ENCODE assay signal across 25 cellular contexts in the genomic region with DNA sequence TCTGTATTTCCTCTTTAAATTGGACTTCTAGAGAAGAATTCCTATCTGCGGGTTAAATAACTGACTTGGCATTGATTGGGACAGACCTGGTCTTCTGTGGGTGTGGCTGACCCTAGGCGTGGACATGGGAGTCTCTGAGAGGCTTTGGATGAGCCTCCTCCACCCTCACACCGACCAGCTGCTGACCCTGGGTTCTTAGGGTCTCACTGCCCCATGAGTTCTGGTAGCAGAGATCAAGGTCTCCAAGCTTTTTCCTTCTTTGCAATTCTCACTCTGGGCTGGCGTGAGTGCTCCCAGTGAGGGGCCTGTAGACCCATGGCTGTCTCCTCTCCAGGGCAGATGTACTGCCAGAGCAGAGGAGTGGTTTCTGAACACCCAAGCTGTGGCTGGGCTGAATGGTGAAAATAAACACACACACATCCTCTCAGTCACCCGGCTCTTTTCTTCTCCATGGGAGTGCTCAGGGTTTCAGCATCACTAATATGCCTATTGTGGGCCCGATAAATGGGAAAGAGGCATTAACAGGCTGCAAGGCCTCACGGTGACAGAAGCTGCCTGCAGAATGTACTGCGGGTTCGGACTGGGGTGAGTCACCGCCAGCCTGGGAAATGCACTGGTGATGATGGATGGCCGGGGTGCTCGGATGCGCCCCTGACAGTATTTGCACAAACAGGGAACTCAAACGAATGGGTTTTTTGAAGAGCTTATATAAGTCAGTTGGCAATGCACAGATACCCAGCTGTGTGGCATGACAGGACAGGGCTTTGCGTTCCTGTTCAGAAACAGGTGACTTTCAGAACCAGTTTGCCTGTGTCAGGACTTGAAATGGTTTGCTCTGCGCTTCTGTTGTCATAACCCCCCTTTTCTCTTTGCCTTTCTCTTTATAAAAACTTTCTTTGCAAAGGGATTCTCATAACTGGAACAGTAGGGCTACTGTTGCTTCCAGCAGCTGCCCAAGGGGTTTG. TPM values are rescaled to one million over a fixed set of nuclear protein-coding genes. Genes with fewer than 3 reads are reported as not detected.
DNase-seq lines count a peak whose midpoint lies in the region; ATAC-seq, FAIRE-seq and TF ChIP-seq lines count a peak whose summit lies in the region.
"Had no signal": no experiment of that assay in that cellular context is flagged by ENCODE, and none has a peak within 500 bp of the region (broad histone marks: within the 10 kb centered on the region; RNA-seq: fewer than 3 reads in every experiment).

No MANE protein-coding gene starts in this region.

- H4K91ac ChIP-seq in neuronal stem cell (ENCODE audit: low read depth, low read length, poor library complexity): no peak overlapping the region

- no peak overlapping the region for H4K8ac ChIP-seq in neuronal stem cell (ENCODE audit: low read depth, low read length)

- no peak overlapping the region for H2AK5ac ChIP-seq in neuronal stem cell (ENCODE audit: low read depth, low read length)

- no peak overlapping the region for H3K4me2 ChIP-seq in neuronal stem cell (ENCODE audit: insufficient read depth, low read length, poor library complexity, severe bottlenecking)
- H3K4me2 ChIP-seq: A549 had no signal

- no peaks in the 10 kb centered on the region for H3K27me3 ChIP-seq in bronchial epithelial cell (ENCODE audit: control insufficient read depth, insufficient read depth, low read length)
- H3K27me3 ChIP-seq in neuronal stem cell (ENCODE audit: control insufficient read depth in 3 of 3, insufficient read depth in 3 of 3, low read depth in 1 of 3, low read length in 3 of 3): peaks cover 0 to 72% (median 23%) of the 10 kb centered on the region in 3 experiments
- H3K27me3 ChIP-seq in small intestine (ENCODE audit: control insufficient read depth in 2 of 2, insufficient read depth in 2 of 2, low read length in 2 of 2): peaks cover 0 to 2% of the 10 kb centered on the region in 2 donors
- H3K27me3 ChIP-seq: dorsolateral prefrontal cortex had no signal

- H3K4me3 ChIP-seq in bronchial epithelial cell (ENCODE audit: low read depth, low read length): no peak overlapping the region
- no peak overlapping the region for H3K4me3 ChIP-seq in neuronal stem cell (ENCODE audit: low read length in 2 of 2)
- H3K4me3 ChIP-seq in small intestine (ENCODE audit: low read depth in 1 of 2, low read length in 2 of 2): no peak overlapping the region
- H3K4me3 ChIP-seq: A549, cardiac muscle cell, dorsolateral prefrontal cortex, skin epidermis had no signal

- H3K4me1 ChIP-seq in neuronal stem cell (ENCODE audit: control insufficient read depth in 2 of 2, insufficient read depth in 1 of 2, low read depth in 1 of 2, low read length in 2 of 2): peaks cover 0 to 9% of the 10 kb centered on the region in 2 donors
- no peaks in the 10 kb centered on the region for H3K4me1 ChIP-seq in small intestine (ENCODE audit: control insufficient read depth in 2 of 2, insufficient read depth in 1 of 2, low read depth in 1 of 2, low read length in 1 of 2)
- H3K4me1 ChIP-seq: A549 had no signal

- H3K14ac ChIP-seq in neuronal stem cell (ENCODE audit: low read length): no peak overlapping the region

- no peak overlapping the region for H2BK12ac ChIP-seq in neuronal stem cell (ENCODE audit: low read length)

- no peaks in the 10 kb centered on the region for H3K79me1 ChIP-seq in neuronal stem cell (ENCODE audit: low read depth, low read length)

- no peak for ATAC-seq in GM19324 (IDR thresholded peaks at IDR 0.05; ENCODE audit: low FRiP score, unreplicated experiment)
- no peak for ATAC-seq in GM18505 (IDR thresholded peaks at IDR 0.05; ENCODE audit: unreplicated experiment)
- ATAC-seq: A549; activated T-cell treated with anti-CD3 and anti-CD28 coated beads, Interleukin-2, amount 50 U/mL, for 4 hours; HCT116; left colon; natural killer cell had no signal

- no peak for TF ChIP-seq CTCF in bronchial epithelial cell (IDR thresholded peaks at IDR 0.05; ENCODE audit: insufficient read depth, low read length, severe bottlenecking)

- peak overlapping the region; percentile 20 for H3K18ac ChIP-seq in neuronal stem cell (ENCODE audit: low read length)

- no peak overlapping the region for H2BK15ac ChIP-seq in neuronal stem cell (ENCODE audit: low read length)

- H3K9ac ChIP-seq in neuronal stem cell (ENCODE audit: low read depth, low read length, poor library complexity): no peak overlapping the region

- DNase-seq in NCI-H146 (lab: John Stamatoyannopoulos, UW) (peak; percentile 35), NCI-H146 treated with DMSO at 0.1 percent for 48 hours (lab: John Stamatoyannopoulos, UW; ENCODE audit: unreplicated experiment) (no peak), NCI-H345 treated with DMSO at 0.1 percent for 48 hours (lab: John Stamatoyannopoulos, UW; ENCODE audit: unreplicated experiment) (peak; percentile 81), bronchial epithelial cell (ENCODE audit: low read depth) (peak; percentile 56), neuronal stem cell (ENCODE audit: low spot score) (no peak), small intestine (no peak)
- DNase-seq: activated B cell treated with CpG ODN at 0.5 μM for 24 hours; activated CD4-positive, alpha-beta memory T cell treated with anti-CD3 and anti-CD28 coated beads for 36 hours; activated naive CD8-positive, alpha-beta T cell treated with anti-CD3 and anti-CD28 coated beads for 36 hours; activated T-cell treated with anti-CD3 and anti-CD28 coated beads, Interleukin-2, amount 50 U/mL, for 4 hours; GDM1; left colon; MM.1S; natural killer cell; NCI-H1930; NCI-H524; stimulated activated CD4-positive, alpha-beta T cell treated with anti-CD3 and anti-CD28 coated beads, Interleukin-4, amount 100 ng/mL, for 24 hours had no signal

- H3K9me3 ChIP-seq in neuronal stem cell (replicated peaks in 1 of 2; ENCODE audit: control insufficient read depth in 2 of 2, insufficient read depth in 1 of 2, low read depth in 1 of 2, low read length in 2 of 2) (no peaks in the 10 kb centered on the region), small intestine (ENCODE audit: control insufficient read depth, low read depth) (no peaks in the 10 kb centered on the region)

- FAIRE-seq in bronchial epithelial cell (lab: Jason Lieb, UNC): peak; percentile 70
- FAIRE-seq in small intestine (lab: Jason Lieb, UNC): no peak
- FAIRE-seq: A549 had no signal

- no peak overlapping the region for H2AFZ ChIP-seq in neuronal stem cell (ENCODE audit: low read length)

- no CpG with 5 or more reads among the region's 16 CpGs for WGBS in neuronal stem cell (ENCODE audit: extremely low coverage in 2 of 2, insufficient read length in 2 of 2, insufficient replicate concordance in 1 of 2), 2 donors
- 71 to 81% (median 72%) methylated on average over 16 of the region's 16 CpGs for WGBS in small intestine, 3 donors

- H2BK120ac ChIP-seq in neuronal stem cell (ENCODE audit: low read depth, low read length): no peak overlapping the region

- no peak overlapping the region for H3K23ac ChIP-seq in neuronal stem cell (ENCODE audit: low read depth, low read length, poor library complexity)

- H3K4ac ChIP-seq in neuronal stem cell (ENCODE audit: low read length): no peak overlapping the region

- H3K27ac ChIP-seq in neuronal stem cell (replicated peaks; ENCODE audit: low read length): no peak overlapping the region
- H3K27ac ChIP-seq in small intestine (ENCODE audit: low read depth in 1 of 2, low read length in 1 of 2): no peak overlapping the region
- H3K27ac ChIP-seq: A549, cardiac muscle cell, dorsolateral prefrontal cortex, skin epidermis had no signal

- no peak for TF ChIP-seq POLR2A in GM18505 (IDR thresholded peaks at IDR 0.05; ENCODE audit: borderline replicate concordance, extremely low read depth, insufficient read depth, insufficient read length)

- no peak overlapping the region for H2BK5ac ChIP-seq in neuronal stem cell (ENCODE audit: low read length)

- H3K36me3 ChIP-seq in bronchial epithelial cell (ENCODE audit: control insufficient read depth, insufficient read depth, low read length) (no peaks in the 10 kb centered on the region), neuronal stem cell (replicated peaks in 1 of 2; ENCODE audit: control insufficient read depth in 2 of 2, insufficient read depth in 2 of 2, low read length in 2 of 2) (no peaks in the 10 kb centered on the region), small intestine (ENCODE audit: control insufficient read depth in 2 of 2, insufficient read depth in 2 of 2, low read length in 2 of 2) (no peaks in the 10 kb centered on the region)
- H3K36me3 ChIP-seq: cardiac muscle cell had no signal

RNA-seq across cellular contexts. Expression of a gene that starts 41.9 kb away (rescaled TPM):
- total RNA-seq in bronchial epithelial cell: 87.7 and 145 TPM in 2 replicates
- polyA plus RNA-seq in neuronal stem cell (2013, experiment 1 of 2): 0.17 TPM
- polyA plus RNA-seq in neuronal stem cell (2013, experiment 2 of 2): 0.14 TPM
- 10 to 100 TPM in 2 of 3 donors, 1 to 10 TPM in 1; 5.4 to 30.0 (median 12.2) TPM for polyA plus RNA-seq in small intestine
- total RNA-seq: activated B cell treated with CpG ODN at 0.5 μM for 24 hours; activated naive CD8-positive, alpha-beta T cell treated with anti-CD3 and anti-CD28 coated beads for 36 hours; cardiac muscle cell; glomerular endothelial cell; natural killer cell had no signal

Comparison
In these comparisons a context has a peak if more than half of its experiments do, and no peak if none do; other contexts are left out.
1. DNase-seq: peak in NCI-H146 (single experiment), NCI-H345 treated with DMSO at 0.1 percent for 48 hours (single experiment) and bronchial epithelial cell (single experiment); none in NCI-H146 treated with DMSO at 0.1 percent for 48 hours (single experiment), neuronal stem cell (single experiment) and small intestine (single experiment).